ENCODE assay signal across 16 cellular contexts in genomic region chr5:105034335-105034734, GRCh38.
A peak's percentile ranks its signal among the peaks of the same experiment; 100 is the strongest.
DNase-seq lines count a peak whose midpoint lies in the region; ATAC-seq and TF ChIP-seq lines count a peak whose summit lies in the region.
"Had no signal": no experiment of that assay in that cellular context is flagged by ENCODE, and none has a peak within 500 bp of the region (broad histone marks: within the 10 kb centered on the region; RNA-seq: fewer than 3 reads in every experiment).

No MANE protein-coding gene starts in this region.

- no peak overlapping the region for H3K4me3 ChIP-seq in GM23338
- H3K4me3 ChIP-seq in parathyroid adenoma (ENCODE audit: low read depth, low read length): no peak overlapping the region

- H3K27ac Mint-ChIP-seq in GM23338 (peak overlapping the region; percentile 63; the same call in 1 of the 2 replicates), progenitor cell of endocrine pancreas (no peak overlapping the region)
- H3K27ac Mint-ChIP-seq: B cell had no signal

- H3K4me2 ChIP-seq in GM23338: no peak overlapping the region
- H3K4me2 ChIP-seq in parathyroid adenoma (ENCODE audit: low read length): no peak overlapping the region

- TF ChIP-seq CTCF in GM23338 (conservative IDR thresholded peaks at IDR 0.05; ENCODE audit: low read depth in 2 of 2) (no peak), parathyroid adenoma (IDR thresholded peaks at IDR 0.05) (no peak), progenitor cell of endocrine pancreas (IDR thresholded peaks at IDR 0.05; ENCODE audit: unreplicated experiment) (no peak)

- H3K9ac ChIP-seq in parathyroid adenoma: no peak overlapping the region

- H3K27me3 Mint-ChIP-seq in GM23338 (ENCODE audit: insufficient read depth, low read depth, poor library complexity) (no peaks in the 10 kb centered on the region), progenitor cell of endocrine pancreas (no peaks in the 10 kb centered on the region)
- H3K27me3 Mint-ChIP-seq: B cell; CD4-positive, CD25-positive, alpha-beta regulatory T cell; IgD-negative memory B cell had no signal

- no peaks in the 10 kb centered on the region for H3F3A ChIP-seq in GM23338 (replicated peaks; ENCODE audit: low read depth)

- H3K79me2 ChIP-seq in GM23338 (replicated peaks; ENCODE audit: insufficient read depth) (no peaks in the 10 kb centered on the region), parathyroid adenoma (no peaks in the 10 kb centered on the region)

- H3K4me1 Mint-ChIP-seq in GM23338 (no peaks in the 10 kb centered on the region), progenitor cell of endocrine pancreas (ENCODE audit: low read depth) (peaks cover 9% of the 10 kb centered on the region)
- H3K4me1 Mint-ChIP-seq: B cell; CD4-positive, CD25-positive, alpha-beta regulatory T cell; IgD-negative memory B cell had no signal

- H3K4me3 Mint-ChIP-seq in GM23338: no peak overlapping the region
- no peak overlapping the region for H3K4me3 Mint-ChIP-seq in progenitor cell of endocrine pancreas (ENCODE audit: low read depth)
- H3K4me3 Mint-ChIP-seq: B cell; CD4-positive, CD25-positive, alpha-beta regulatory T cell; IgD-negative memory B cell had no signal

- H3K4me1 ChIP-seq in GM23338 (ENCODE audit: insufficient read depth) (no peaks in the 10 kb centered on the region), parathyroid adenoma (peaks cover 13% of the 10 kb centered on the region)

- peaks cover 9% of the 10 kb centered on the region; the same call in 1 of the 3 replicates for H3K36me3 Mint-ChIP-seq in GM23338 (ENCODE audit: low read depth)
- H3K36me3 Mint-ChIP-seq in progenitor cell of endocrine pancreas (ENCODE audit: insufficient read depth): peaks cover 1% of the 10 kb centered on the region
- H3K36me3 Mint-ChIP-seq: IgD-negative memory B cell had no signal

- H4K20me1 ChIP-seq in GM23338 (replicated peaks; ENCODE audit: insufficient read depth): no peaks in the 10 kb centered on the region

- H3K27me3 ChIP-seq in GM23338 (ENCODE audit: insufficient read depth) (no peaks in the 10 kb centered on the region), parathyroid adenoma (ENCODE audit: control insufficient read depth, insufficient read depth, low read length) (no peaks in the 10 kb centered on the region)

- H2AFZ ChIP-seq in GM23338 (no peak overlapping the region), parathyroid adenoma (peak overlapping the region; percentile 44)

- no peaks in the 10 kb centered on the region for H3K36me3 ChIP-seq in GM23338 (ENCODE audit: insufficient read depth)
- no peaks in the 10 kb centered on the region for H3K36me3 ChIP-seq in parathyroid adenoma (ENCODE audit: control insufficient read depth, insufficient read depth, low read length)

- ATAC-seq in GM23338: no peak

- peaks cover 7% of the 10 kb centered on the region for H3K9me3 Mint-ChIP-seq in GM23338
- peaks cover 7% of the 10 kb centered on the region for H3K9me3 Mint-ChIP-seq in progenitor cell of endocrine pancreas (ENCODE audit: low read depth)

- no peak for DNase-seq in GM23338 (ENCODE audit: low spot score)
- peak; percentile 86 for DNase-seq in OCI-M1 (lab: John Stamatoyannopoulos, UW)
- peak; percentile 88 for DNase-seq in dedifferentiated amniotic fluid mesenchymal stem cell (ENCODE audit: extremely low spot score)
- no peak for DNase-seq in NCI-H2227 (lab: John Stamatoyannopoulos, UW; ENCODE audit: unreplicated experiment)
- no peak for DNase-seq in Ammon's horn (ENCODE audit: low spot score)
- DNase-seq in progenitor cell of endocrine pancreas (ENCODE audit: low spot score, unreplicated experiment): no peak
- DNase-seq: CD4-positive, CD25-positive, alpha-beta regulatory T cell; HCEC 1CT; NCI-H1417 treated with DMSO at 0.1 percent for 48 hours; NCI-H1930; NCI-H524; SHP77 treated with DMSO at 0.1 percent for 48 hours had no signal

- H3K27ac ChIP-seq in GM23338 (ENCODE audit: low read depth): no peak overlapping the region
- no peak overlapping the region for H3K27ac ChIP-seq in parathyroid adenoma
- H3K27ac ChIP-seq: HL-60 had no signal

- H3K9me3 ChIP-seq in parathyroid adenoma (ENCODE audit: control insufficient read depth, low read length): no peaks in the 10 kb centered on the region

- H3K9me2 ChIP-seq in GM23338 (ENCODE audit: insufficient read depth): no peaks in the 10 kb centered on the region

TF ChIP-seq in GM23338, 12 proteins besides CTCF, POLR2A, EP300 and RAD21 (continues in another document):
- TF ChIP-seq ZNF114 (CRISPR knock-in tag; IDR thresholded peaks at IDR 0.05): no peak
- no peak for TF ChIP-seq STAT1 (IDR thresholded peaks at IDR 0.05; ENCODE audit: unreplicated experiment)
- no peak for TF ChIP-seq EZH2phosphoT487 (IDR thresholded peaks at IDR 0.05; ENCODE audit: unreplicated experiment)
- TF ChIP-seq CREB1 (CRISPR knock-in tag; IDR thresholded peaks at IDR 0.05; ENCODE audit: low read depth): no peak
- TF ChIP-seq ZNF331 (CRISPR knock-in tag; IDR thresholded peaks at IDR 0.05; ENCODE audit: low read depth): no peak
- TF ChIP-seq, protein P1, sequence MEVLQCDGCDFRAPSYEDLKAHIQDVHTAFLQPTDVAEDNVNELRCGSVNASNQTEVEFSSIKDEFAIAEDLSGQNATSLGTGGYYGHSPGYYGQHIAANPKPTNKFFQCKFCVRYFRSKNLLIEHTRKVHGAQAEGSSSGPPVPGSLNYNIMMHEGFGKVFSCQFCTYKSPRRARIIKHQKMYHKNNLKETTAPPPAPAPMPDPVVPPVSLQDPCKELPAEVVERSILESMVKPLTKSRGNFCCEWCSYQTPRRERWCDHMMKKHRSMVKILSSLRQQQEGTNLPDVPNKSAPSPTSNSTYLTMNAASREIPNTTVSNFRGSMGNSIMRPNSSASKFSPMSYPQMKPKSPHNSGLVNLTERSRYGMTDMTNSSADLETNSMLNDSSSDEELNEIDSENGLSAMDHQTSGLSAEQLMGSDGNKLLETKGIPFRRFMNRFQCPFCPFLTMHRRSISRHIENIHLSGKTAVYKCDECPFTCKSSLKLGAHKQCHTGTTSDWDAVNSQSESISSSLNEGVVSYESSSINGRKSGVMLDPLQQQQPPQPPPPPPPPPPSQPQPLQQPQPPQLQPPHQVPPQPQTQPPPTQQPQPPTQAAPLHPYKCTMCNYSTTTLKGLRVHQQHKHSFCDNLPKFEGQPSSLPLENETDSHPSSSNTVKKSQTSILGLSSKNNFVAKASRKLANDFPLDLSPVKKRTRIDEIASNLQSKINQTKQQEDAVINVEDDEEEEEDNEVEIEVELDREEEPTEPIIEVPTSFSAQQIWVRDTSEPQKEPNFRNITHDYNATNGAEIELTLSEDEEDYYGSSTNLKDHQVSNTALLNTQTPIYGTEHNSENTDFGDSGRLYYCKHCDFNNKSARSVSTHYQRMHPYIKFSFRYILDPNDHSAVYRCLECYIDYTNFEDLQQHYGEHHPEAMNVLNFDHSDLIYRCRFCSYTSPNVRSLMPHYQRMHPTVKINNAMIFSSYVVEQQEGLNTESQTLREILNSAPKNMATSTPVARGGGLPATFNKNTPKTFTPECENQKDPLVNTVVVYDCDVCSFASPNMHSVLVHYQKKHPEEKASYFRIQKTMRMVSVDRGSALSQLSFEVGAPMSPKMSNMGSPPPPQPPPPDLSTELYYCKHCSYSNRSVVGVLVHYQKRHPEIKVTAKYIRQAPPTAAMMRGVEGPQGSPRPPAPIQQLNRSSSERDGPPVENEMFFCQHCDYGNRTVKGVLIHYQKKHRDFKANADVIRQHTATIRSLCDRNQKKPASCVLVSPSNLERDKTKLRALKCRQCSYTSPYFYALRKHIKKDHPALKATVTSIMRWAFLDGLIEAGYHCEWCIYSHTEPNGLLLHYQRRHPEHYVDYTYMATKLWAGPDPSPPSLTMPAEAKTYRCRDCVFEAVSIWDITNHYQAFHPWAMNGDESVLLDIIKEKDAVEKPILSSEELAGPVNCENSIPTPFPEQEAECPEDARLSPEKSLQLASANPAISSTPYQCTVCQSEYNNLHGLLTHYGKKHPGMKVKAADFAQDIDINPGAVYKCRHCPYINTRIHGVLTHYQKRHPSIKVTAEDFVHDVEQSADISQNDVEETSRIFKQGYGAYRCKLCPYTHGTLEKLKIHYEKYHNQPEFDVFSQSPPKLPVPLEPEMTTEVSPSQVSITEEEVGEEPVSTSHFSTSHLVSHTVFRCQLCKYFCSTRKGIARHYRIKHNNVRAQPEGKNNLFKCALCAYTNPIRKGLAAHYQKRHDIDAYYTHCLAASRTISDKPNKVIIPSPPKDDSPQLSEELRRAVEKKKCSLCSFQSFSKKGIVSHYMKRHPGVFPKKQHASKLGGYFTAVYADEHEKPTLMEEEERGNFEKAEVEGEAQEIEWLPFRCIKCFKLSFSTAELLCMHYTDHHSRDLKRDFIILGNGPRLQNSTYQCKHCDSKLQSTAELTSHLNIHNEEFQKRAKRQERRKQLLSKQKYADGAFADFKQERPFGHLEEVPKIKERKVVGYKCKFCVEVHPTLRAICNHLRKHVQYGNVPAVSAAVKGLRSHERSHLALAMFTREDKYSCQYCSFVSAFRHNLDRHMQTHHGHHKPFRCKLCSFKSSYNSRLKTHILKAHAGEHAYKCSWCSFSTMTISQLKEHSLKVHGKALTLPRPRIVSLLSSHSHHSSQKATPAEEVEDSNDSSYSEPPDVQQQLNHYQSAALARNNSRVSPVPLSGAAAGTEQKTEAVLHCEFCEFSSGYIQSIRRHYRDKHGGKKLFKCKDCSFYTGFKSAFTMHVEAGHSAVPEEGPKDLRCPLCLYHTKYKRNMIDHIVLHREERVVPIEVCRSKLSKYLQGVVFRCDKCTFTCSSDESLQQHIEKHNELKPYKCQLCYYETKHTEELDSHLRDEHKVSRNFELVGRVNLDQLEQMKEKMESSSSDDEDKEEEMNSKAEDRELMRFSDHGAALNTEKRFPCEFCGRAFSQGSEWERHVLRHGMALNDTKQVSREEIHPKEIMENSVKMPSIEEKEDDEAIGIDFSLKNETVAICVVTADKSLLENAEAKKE (CRISPR knock-in tag; IDR thresholded peaks at IDR 0.05): no peak

Comparison
In these comparisons a context has a peak if more than half of its experiments do, and no peak if none do; other contexts are left out.
1. DNase-seq: peak in OCI-M1 (single experiment) and dedifferentiated amniotic fluid mesenchymal stem cell (single experiment); none in GM23338 (single experiment), NCI-H2227 (single experiment), Ammon's horn (single experiment) and progenitor cell of endocrine pancreas (single experiment).